Comparison of ENCODE assay signal across 22 cellular contexts in genomic region chr13:34667356-34668218, GRCh38.
"Had no signal": no experiment of that assay in that cellular context is flagged by ENCODE, and none has a peak within 500 bp of the region (broad histone marks: within the 10 kb centered on the region; RNA-seq: fewer than 3 reads in every experiment).

No MANE protein-coding gene starts in this region.

- H3K27me3 Mint-ChIP-seq: activated B cell treated with CpG ODN at 0.5 μM for 24 hours; activated naive CD8-positive, alpha-beta T cell treated with anti-CD3 and anti-CD28 coated beads, Interleukin-2, amount 10 ng/mL, durations not matched to agents 7 days and 5 days had no signal

- H3K9ac ChIP-seq: parathyroid adenoma had no signal

- H3K27me3 ChIP-seq: heart right ventricle, left lung, spleen, upper lobe of left lung had no signal

- H3K4me3 Mint-ChIP-seq: activated B cell treated with CpG ODN at 0.5 μM for 24 hours; activated CD4-positive, alpha-beta T cell treated with anti-CD3 and anti-CD28 coated beads for 36 hours; activated naive CD4-positive, alpha-beta T cell treated with anti-CD3 and anti-CD28 coated beads for 36 hours; activated naive CD8-positive, alpha-beta T cell treated with anti-CD3 and anti-CD28 coated beads, Interleukin-2, amount 10 ng/mL, durations not matched to agents 7 days and 5 days; mesothelial cell of epicardium; natural killer cell; T-helper 1 cell treated with Interleukin-12 subunit alpha and Interleukin-12 subunit beta and Interleukin-4 antibody, amounts not matched to agents 30 μg/mL and 1 μg/mL, for 36 hours had no signal

- DNase-seq: activated B cell treated with CpG ODN at 0.5 μM for 24 hours; activated CD4-positive, alpha-beta T cell treated with anti-CD3 and anti-CD28 coated beads for 36 hours; activated CD4-positive, alpha-beta T cell treated with anti-CD3 and anti-CD28 coated beads, Interleukin-2, amount 50 U/mL, for 48 hours; activated effector memory CD4-positive, alpha-beta T cell treated with Interleukin-2 at 50 U/mL for 16 hours; activated naive CD4-positive, alpha-beta T cell treated with anti-CD3 and anti-CD28 coated beads for 36 hours; activated naive CD8-positive, alpha-beta T cell treated with anti-CD3 and anti-CD28 coated beads, Interleukin-2, amount 10 ng/mL, durations not matched to agents 7 days and 5 days; activated T-cell treated with anti-CD3 and anti-CD28 coated beads, Interleukin-2, amount 50 U/mL, for 48 hours; amniotic stem cell; cortex of kidney; heart right ventricle; left lung; mammary epithelial cell; natural killer cell; spleen; stimulated activated CD4-positive, alpha-beta T cell treated with anti-CD3 and anti-CD28 coated beads, Interleukin-4, amount 100 ng/mL, for 1 hour; stimulated activated naive CD4-positive, alpha-beta T cell; T1000; upper lobe of left lung had no signal

- H3K36me3 Mint-ChIP-seq: activated naive CD8-positive, alpha-beta T cell treated with anti-CD3 and anti-CD28 coated beads, Interleukin-2, amount 10 ng/mL, durations not matched to agents 7 days and 5 days; mesothelial cell of epicardium; natural killer cell had no signal

- H3K27ac Mint-ChIP-seq: activated B cell treated with CpG ODN at 0.5 μM for 24 hours; activated CD4-positive, alpha-beta T cell treated with anti-CD3 and anti-CD28 coated beads for 36 hours; activated naive CD4-positive, alpha-beta T cell treated with anti-CD3 and anti-CD28 coated beads for 36 hours; activated naive CD8-positive, alpha-beta T cell treated with anti-CD3 and anti-CD28 coated beads, Interleukin-2, amount 10 ng/mL, durations not matched to agents 7 days and 5 days; mesothelial cell of epicardium; natural killer cell; T-helper 1 cell treated with Interleukin-12 subunit alpha and Interleukin-12 subunit beta and Interleukin-4 antibody, amounts not matched to agents 30 μg/mL and 1 μg/mL, for 36 hours had no signal

- H3K9me3 Mint-ChIP-seq: activated naive CD4-positive, alpha-beta T cell treated with anti-CD3 and anti-CD28 coated beads for 36 hours had no signal

- H3K9me3 ChIP-seq: heart right ventricle, left lung, upper lobe of left lung had no signal

- ATAC-seq: activated CD4-positive, alpha-beta T cell treated with anti-CD3 and anti-CD28 coated beads for 36 hours; heart right ventricle; left lung; natural killer cell had no signal

- H3K27ac ChIP-seq: epithelial cell of prostate, heart right ventricle, left lung, parathyroid adenoma, spleen, upper lobe of left lung had no signal

- H3K36me3 ChIP-seq: heart right ventricle, left lung, spleen, upper lobe of left lung had no signal

- H3K4me1 Mint-ChIP-seq: activated B cell treated with CpG ODN at 0.5 μM for 24 hours; activated CD4-positive, alpha-beta T cell treated with anti-CD3 and anti-CD28 coated beads for 36 hours; activated naive CD8-positive, alpha-beta T cell treated with anti-CD3 and anti-CD28 coated beads, Interleukin-2, amount 10 ng/mL, durations not matched to agents 7 days and 5 days; natural killer cell had no signal

- H3K4me1 ChIP-seq: left lung, parathyroid adenoma, spleen, upper lobe of left lung had no signal

- H3K4me3 ChIP-seq: heart right ventricle, left lung, spleen, upper lobe of left lung had no signal
